14 cellular contexts compared by ENCODE assay signal in genomic region chr4:112552668-112553067, GRCh38. TPM values are rescaled to one million over a fixed set of nuclear protein-coding genes. Genes with fewer than 3 reads are reported as not detected.
A peak's percentile ranks its signal among the peaks of the same experiment; 100 is the strongest.
DNase-seq lines count a peak whose midpoint lies in the region; TF ChIP-seq lines count a peak whose summit lies in the region.
"Had no signal": no experiment of that assay in that cellular context is flagged by ENCODE, and none has a peak within 500 bp of the region (broad histone marks: within the 10 kb centered on the region; RNA-seq: fewer than 3 reads in every experiment).

No MANE protein-coding gene starts in this region.

- H3K27me3 ChIP-seq in kidney epithelial cell (ENCODE audit: control insufficient read depth, insufficient read depth, low read length) = no peaks in the 10 kb centered on the region

- peak; percentile 20 for DNase-seq in AG09309 (ENCODE audit: low read depth)
- peak; percentile 53 for DNase-seq in HS-5 (ENCODE audit: low read depth)
- DNase-seq in astrocyte of the spinal cord (ENCODE audit: low read depth, low spot score) = peak; percentile 45
- DNase-seq in kidney epithelial cell (ENCODE audit: low read depth) = peak; percentile 52
- DNase-seq in GM19238 (ENCODE audit: insufficient read length, low spot score) = no peak
- DNase-seq in activated effector memory CD4-positive, alpha-beta T cell treated with anti-CD3 and anti-CD28 coated beads, Interleukin-2, amount 50 U/mL, for 16 hours = no peak
- no peak for DNase-seq in NK-92 treated with Interleukin-12 subunit alpha and Interleukin-12 subunit beta, amount 100 ng/mL, for 24 hours (lab: John Stamatoyannopoulos, UW)
- no peak for DNase-seq in superior temporal gyrus (ENCODE audit: extremely low spot score)
- DNase-seq: activated CD4-positive, alpha-beta memory T cell treated with anti-CD3 and anti-CD28 coated beads for 36 hours; C1 segment of cervical spinal cord; GF-D8; NCI-H345; psoas muscle had no signal

- H3K36me3 ChIP-seq in kidney epithelial cell (ENCODE audit: control insufficient read depth, insufficient read depth, low read length) = no peaks in the 10 kb centered on the region

- in situ Hi-C loops in astrocyte of the spinal cord (cut with HindIII; ENCODE audit: low sequenced_read_pairs) = no loop called here

- TF ChIP-seq CTCF in AG09309 (IDR thresholded peaks at IDR 0.05; ENCODE audit: control insufficient read depth, insufficient read depth, low read depth, low read length, missing control alignments) = no peak
- TF ChIP-seq CTCF in astrocyte of the spinal cord (IDR thresholded peaks at IDR 0.05; ENCODE audit: low read depth, low read length) = no peak
- TF ChIP-seq CTCF in kidney epithelial cell (IDR thresholded peaks at IDR 0.05; ENCODE audit: insufficient read depth, low read length, poor library complexity, severe bottlenecking) = no peak

- H3K4me3 ChIP-seq in AG09309 (ENCODE audit: control insufficient read depth, low read depth, low read length) (no peak overlapping the region), astrocyte of the spinal cord (ENCODE audit: low read depth, low read length) (no peak overlapping the region), kidney epithelial cell (ENCODE audit: low read depth, low read length) (no peak overlapping the region)
- H3K4me3 ChIP-seq: psoas muscle had no signal

RNA-seq across cellular contexts. Expression of gene NEUROG2, which starts 36.7 kb away (rescaled TPM):
- total RNA-seq in kidney epithelial cell = not detected in 2 replicates
- total RNA-seq: activated CD4-positive, alpha-beta memory T cell treated with anti-CD3 and anti-CD28 coated beads for 36 hours; activated T-helper 2 cell treated with anti-CD3 and anti-CD28 coated beads, Interferon-gamma antibody, Interleukin-2, Interleukin-4, amounts not matched to agents 10 μg/mL and 5 μg/mL and 100 μg/mL, durations not matched to agents 14 hours and 24 hours and 36 hours; psoas muscle had no signal

Comparison
In these comparisons a context has a peak if more than half of its experiments do, and no peak if none do; other contexts are left out.
1. DNase-seq: peak in AG09309 (single experiment), HS-5 (single experiment), astrocyte of the spinal cord (single experiment) and kidney epithelial cell (single experiment); none in GM19238 (single experiment), activated effector memory CD4-positive, alpha-beta T cell treated with anti-CD3 and anti-CD28 coated beads, Interleukin-2, amount 50 U/mL, for 16 hours (single experiment), NK-92 treated with Interleukin-12 subunit alpha and Interleukin-12 subunit beta, amount 100 ng/mL, for 24 hours (single experiment) and superior temporal gyrus (single experiment).